ENCODE assay signal across 11 cellular contexts in the genomic region with DNA sequence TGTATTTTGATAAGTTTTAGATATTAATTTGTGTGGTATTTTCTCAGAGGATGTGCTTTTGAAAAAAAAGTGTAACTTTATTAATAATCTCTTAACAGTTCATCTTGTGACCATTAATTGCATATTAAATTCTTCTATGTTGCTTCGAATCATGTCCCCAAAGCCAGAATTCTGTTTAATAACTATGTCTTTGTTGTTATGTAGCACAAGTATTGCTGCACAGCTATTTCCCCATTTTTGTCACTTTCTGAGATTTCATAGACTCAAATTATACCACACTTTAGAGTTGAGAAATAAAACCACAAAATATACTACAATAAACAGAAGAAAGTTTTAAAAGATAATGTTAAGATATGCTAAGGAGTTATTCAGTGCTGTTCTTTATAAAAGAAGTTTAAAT. TPM values are rescaled to one million over a fixed set of nuclear protein-coding genes. Genes with fewer than 3 reads are reported as not detected.
DNase-seq lines count a peak whose midpoint lies in the region; ATAC-seq, FAIRE-seq and TF ChIP-seq lines count a peak whose summit lies in the region.
"Had no signal": no experiment of that assay in that cellular context is flagged by ENCODE, and none has a peak within 500 bp of the region (broad histone marks: within the 10 kb centered on the region; RNA-seq: fewer than 3 reads in every experiment).

No MANE protein-coding gene starts in this region.

- ATAC-seq in thoracic aorta (ENCODE audit: insufficient number of reproducible peaks, low FRiP score, low read depth) (no peak), HG03520 (IDR thresholded peaks at IDR 0.05; ENCODE audit: unreplicated experiment) (no peak)

- H3K4me1 ChIP-seq in astrocyte (ENCODE audit: insufficient read depth, low read length) (peaks cover 6% of the 10 kb centered on the region), mononuclear cell (ENCODE audit: insufficient read depth, low read length) (peaks cover 20% of the 10 kb centered on the region), thoracic aorta (ENCODE audit: control insufficient read depth in 1 of 2, low read depth in 2 of 2) (peaks cover 29 to 37% of the 10 kb centered on the region in 2 donors)

- no peak for FAIRE-seq in astrocyte (lab: Jason Lieb, UNC)

- H3K9me3 Mint-ChIP-seq in astrocyte (ENCODE audit: unreplicated experiment), result no peaks in the 10 kb centered on the region

- H3K4me3 Mint-ChIP-seq in astrocyte (ENCODE audit: unreplicated experiment), result no peak overlapping the region
- H3K4me3 Mint-ChIP-seq: activated naive CD8-positive, alpha-beta T cell had no signal

- H3K27me3 ChIP-seq in MG63 (no peaks in the 10 kb centered on the region), astrocyte (ENCODE audit: insufficient read depth, low read length) (no peaks in the 10 kb centered on the region), mononuclear cell (ENCODE audit: insufficient read depth, low read length) (no peaks in the 10 kb centered on the region), thoracic aorta (replicated peaks; ENCODE audit: insufficient read depth) (no peaks in the 10 kb centered on the region)

- DNase-seq in MG63, result no peak
- DNase-seq in astrocyte (ENCODE audit: low read depth), result no peak
- DNase-seq in thoracic aorta (ENCODE audit: low spot score), result no peak
- no peak for DNase-seq in iPS-NIHi7 (ENCODE audit: extremely low spot score)
- no peak for DNase-seq in COLO668 (lab: John Stamatoyannopoulos, UW; ENCODE audit: unreplicated experiment)
- DNase-seq: hippocampal formation; stimulated activated CD8-positive, alpha-beta memory T cell treated with anti-CD3 and anti-CD28 coated beads, Interleukin-4, amount 100 ng/mL, for 48 hours; T-helper 9 cell had no signal

- H3K36me3 Mint-ChIP-seq in astrocyte (ENCODE audit: low read depth, unreplicated experiment), result no peaks in the 10 kb centered on the region
- H3K36me3 Mint-ChIP-seq: activated naive CD8-positive, alpha-beta T cell had no signal

- peaks cover 37% of the 10 kb centered on the region for H3K79me2 ChIP-seq in astrocyte (ENCODE audit: insufficient read depth, low read length)

- H3K9me3 ChIP-seq in MG63 (no peaks in the 10 kb centered on the region), astrocyte (ENCODE audit: insufficient read depth, low read depth, low read length) (no peaks in the 10 kb centered on the region), mononuclear cell (ENCODE audit: low read depth, low read length) (no peaks in the 10 kb centered on the region), thoracic aorta (no peaks in the 10 kb centered on the region)

- peak overlapping the region; percentile 25 for H3K9ac ChIP-seq in astrocyte (ENCODE audit: low read length)

- no peak overlapping the region for H3K27ac Mint-ChIP-seq in astrocyte (ENCODE audit: unreplicated experiment)
- H3K27ac Mint-ChIP-seq: activated naive CD8-positive, alpha-beta T cell had no signal

- peak overlapping the region; percentile 62 for H3K4me2 ChIP-seq in astrocyte (ENCODE audit: low read length)

- H3K27ac ChIP-seq in astrocyte (ENCODE audit: low read depth, low read length), result no peak overlapping the region
- peak overlapping the region; percentile 90 to 96 for H3K27ac ChIP-seq in thoracic aorta

- no peaks in the 10 kb centered on the region for H3K27me3 Mint-ChIP-seq in astrocyte (ENCODE audit: low read depth, unreplicated experiment)

- no peaks in the 10 kb centered on the region for H3K36me3 ChIP-seq in MG63
- no peaks in the 10 kb centered on the region for H3K36me3 ChIP-seq in astrocyte (ENCODE audit: insufficient read depth, low read length)
- no peaks in the 10 kb centered on the region for H3K36me3 ChIP-seq in thoracic aorta

- no peak overlapping the region for H2AFZ ChIP-seq in astrocyte (ENCODE audit: low read depth, low read length)

- H3K4me3 ChIP-seq in MG63, result peak overlapping the region; percentile 73
- no peak overlapping the region for H3K4me3 ChIP-seq in astrocyte (ENCODE audit: insufficient read depth, low read depth, low read length)
- peak overlapping the region; percentile 77 for H3K4me3 ChIP-seq in mononuclear cell (ENCODE audit: low read length)
- peak overlapping the region; percentile 86 for H3K4me3 ChIP-seq in thoracic aorta

- H3K4me1 Mint-ChIP-seq in astrocyte (ENCODE audit: low read depth, unreplicated experiment), result peaks cover 8% of the 10 kb centered on the region

- H4K20me1 ChIP-seq in astrocyte (ENCODE audit: insufficient read depth, low read length), result no peaks in the 10 kb centered on the region

- TF ChIP-seq CTCF in astrocyte (IDR thresholded peaks at IDR 0.05; ENCODE audit: insufficient read depth, low read depth, low read length) (no peak), thoracic aorta (IDR thresholded peaks at IDR 0.05) (no peak)

RNA-seq across cellular contexts. Expression of a gene that starts 2.8 kb away (rescaled TPM):
- total RNA-seq in MG63 (2014; rRNA removed; shearing (Covaris generic); ENCODE audit: low replicate concordance), result 9.5 and 16.0 TPM in 2 replicates
- total RNA-seq in astrocyte, result 20.5 and 21.8 TPM in 2 replicates
- total RNA-seq in mononuclear cell, result 30.0 TPM
- 100 to 1,000 TPM in 1 of 2 donors, 10 to 100 TPM in 1; 94.0 to 104 TPM for total RNA-seq in thoracic aorta
